ENCODE assay signal across 6 cellular contexts in genomic region chr1:220994671-220995070, GRCh38.
"Had no signal": no experiment of that assay in that cellular context is flagged by ENCODE, and none has a peak within 500 bp of the region (broad histone marks: within the 10 kb centered on the region; RNA-seq: fewer than 3 reads in every experiment).

No MANE protein-coding gene starts in this region.

- H3K4me3 Mint-ChIP-seq: IgD-negative memory B cell had no signal

- DNase-seq: IMR-90, KBM-7, KG1 had no signal

- H3K27ac Mint-ChIP-seq: IgD-negative memory B cell had no signal

- ATAC-seq: HepG2, K562 had no signal

- H3K4me1 Mint-ChIP-seq: IgD-negative memory B cell had no signal
